ENCODE assay signal across 19 cellular contexts in the genomic region with DNA sequence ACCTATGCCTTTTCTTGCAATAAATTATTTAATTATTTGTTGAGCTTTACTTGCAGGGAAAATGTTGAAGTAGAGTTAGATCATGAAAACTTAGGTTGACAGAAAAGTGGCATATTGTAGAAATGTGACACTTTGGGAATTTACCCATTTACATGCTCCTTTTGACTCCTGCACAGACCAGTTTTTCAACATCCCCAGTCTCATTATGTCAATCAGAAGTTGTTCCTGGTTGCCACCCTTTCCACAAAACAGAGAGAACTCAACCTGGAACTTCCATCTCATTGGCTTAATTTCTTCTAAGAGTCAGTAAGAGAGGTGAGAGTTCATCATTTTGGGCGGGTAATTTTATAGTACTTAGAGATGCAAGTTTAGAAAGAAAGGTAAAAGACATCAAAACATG.
DNase-seq lines count a peak whose midpoint lies in the region; FAIRE-seq and TF ChIP-seq lines count a peak whose summit lies in the region.
"Had no signal": no experiment of that assay in that cellular context is flagged by ENCODE, and none has a peak within 500 bp of the region (broad histone marks: within the 10 kb centered on the region; RNA-seq: fewer than 3 reads in every experiment).

No MANE protein-coding gene starts in this region.

- no peaks in the 10 kb centered on the region for H3K27me3 ChIP-seq in bronchial epithelial cell (ENCODE audit: control insufficient read depth, insufficient read depth, low read length)
- H3K27me3 ChIP-seq: BLaER1 had no signal

- no peak for TF ChIP-seq CTCF in 22Rv1 (IDR thresholded peaks at IDR 0.05)
- no peak for TF ChIP-seq CTCF in bronchial epithelial cell (IDR thresholded peaks at IDR 0.05; ENCODE audit: insufficient read depth, low read length, severe bottlenecking)
- TF ChIP-seq CTCF in mesothelial cell of epicardium (IDR thresholded peaks at IDR 0.05; ENCODE audit: unreplicated experiment): no peak

- no peak overlapping the region for H3K4me3 Mint-ChIP-seq in mesothelial cell of epicardium
- H3K4me3 Mint-ChIP-seq: CD8-positive, alpha-beta memory T cell had no signal

- no peaks in the 10 kb centered on the region for H3K27me3 Mint-ChIP-seq in mesothelial cell of epicardium (ENCODE audit: low read depth)
- H3K27me3 Mint-ChIP-seq: CD8-positive, alpha-beta memory T cell had no signal

- DNase-seq in HT-29 (ENCODE audit: low spot score) (peak; percentile 23), bronchial epithelial cell (ENCODE audit: low read depth) (peak; percentile 12), mesothelial cell of epicardium (ENCODE audit: low spot score in 2 of 2, unreplicated experiment in 2 of 2) (no peak), AG08395 (ENCODE audit: low spot score) (no peak), posterior cingulate gyrus (no peak), NCI-H2171 (lab: John Stamatoyannopoulos, UW) (no peak)
- DNase-seq: AML-193; Caco-2; CD8-positive, alpha-beta memory T cell; DMS79; GM23248; H7 had no signal

- peak overlapping the region; percentile 68 for H3K27ac ChIP-seq in 22Rv1
- H3K27ac ChIP-seq: A549, BLaER1, GM23248 had no signal

- H3K36me3 ChIP-seq in bronchial epithelial cell (ENCODE audit: control insufficient read depth, insufficient read depth, low read length): no peaks in the 10 kb centered on the region
- H3K36me3 ChIP-seq: BLaER1 had no signal

- no peaks in the 10 kb centered on the region for H3K36me3 Mint-ChIP-seq in mesothelial cell of epicardium
- H3K36me3 Mint-ChIP-seq: CD8-positive, alpha-beta memory T cell had no signal

- H3K27ac Mint-ChIP-seq in mesothelial cell of epicardium: peak overlapping the region; percentile 9
- H3K27ac Mint-ChIP-seq: CD8-positive, alpha-beta memory T cell had no signal

- intact Hi-C loops in posterior cingulate gyrus (cut with DNase I): no loop called here

- no peak for FAIRE-seq in bronchial epithelial cell (lab: Jason Lieb, UNC)
- FAIRE-seq: A549, GM12878, GM18507, HepG2, HTR-8/SVneo had no signal

- no peak overlapping the region for H3K4me3 ChIP-seq in bronchial epithelial cell (ENCODE audit: low read depth, low read length)
- H3K4me3 ChIP-seq: A549, BLaER1, GM12878, GM23248 had no signal

- H3K9me3 Mint-ChIP-seq in mesothelial cell of epicardium: no peaks in the 10 kb centered on the region

- H3K4me1 Mint-ChIP-seq in mesothelial cell of epicardium: peaks cover 41% of the 10 kb centered on the region
- H3K4me1 Mint-ChIP-seq: CD8-positive, alpha-beta memory T cell had no signal

Comparison
In these comparisons a context has a peak if more than half of its experiments do, and no peak if none do; other contexts are left out.
1. DNase-seq: peak in HT-29 (single experiment) and bronchial epithelial cell (single experiment); none in mesothelial cell of epicardium (0 of 2), AG08395 (single experiment), posterior cingulate gyrus (0 of 10) and NCI-H2171 (single experiment).